In the genomic region with DNA sequence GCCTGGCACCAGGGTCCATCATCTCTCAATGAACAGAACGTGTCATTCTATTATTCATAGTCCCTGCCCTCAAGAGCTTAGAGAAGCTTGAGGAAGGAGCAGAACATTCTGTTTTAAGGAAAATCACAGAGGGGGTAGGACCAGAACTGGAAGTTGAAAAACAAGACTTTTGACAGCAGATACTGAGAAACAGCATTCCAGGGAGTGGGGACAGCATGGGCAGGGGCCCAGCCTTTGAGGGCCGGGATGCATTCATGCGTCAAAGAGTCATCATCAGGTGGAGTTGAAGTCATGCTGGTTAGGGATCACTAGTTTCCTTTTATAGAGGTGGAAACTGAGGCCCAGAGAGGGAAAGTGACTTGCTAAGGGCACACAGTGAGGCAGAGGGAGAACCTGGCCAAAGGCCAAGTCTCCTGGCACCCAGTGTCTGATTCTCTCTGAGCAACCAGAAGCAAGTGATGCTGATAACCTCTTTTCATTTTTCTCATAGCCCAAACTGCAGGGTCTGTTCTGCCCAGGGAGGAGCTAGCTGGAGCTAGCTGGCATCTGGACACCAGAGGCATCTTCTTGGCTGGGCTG, we compare ENCODE assay signal across 9 cellular contexts. TPM values are rescaled to one million over a fixed set of nuclear protein-coding genes. Genes with fewer than 3 reads are reported as not detected.
DNase-seq lines count a peak whose midpoint lies in the region; ATAC-seq, FAIRE-seq and TF ChIP-seq lines count a peak whose summit lies in the region.
"Had no signal": no experiment of that assay in that cellular context is flagged by ENCODE, and none has a peak within 500 bp of the region (broad histone marks: within the 10 kb centered on the region; RNA-seq: fewer than 3 reads in every experiment).

No MANE protein-coding gene starts in this region.

- H3K9me3 ChIP-seq in hepatocyte (ENCODE audit: low read depth) (no peaks in the 10 kb centered on the region), suprapubic skin (no peaks in the 10 kb centered on the region)

- no peak for DNase-seq in activated CD4-positive, alpha-beta T cell treated with anti-CD3 and anti-CD28 coated beads for 36 hours
- DNase-seq in activated CD4-positive, alpha-beta T cell treated with anti-CD3 and anti-CD28 coated beads for 1 hour: no peak
- DNase-seq in RCC 7860 (ENCODE audit: low spot score): peak; percentile 85
- DNase-seq in hepatocyte (ENCODE audit: low spot score): no peak
- no peak for DNase-seq in suprapubic skin (ENCODE audit: low spot score in 2 of 2)
- DNase-seq in left ventricle myocardium superior: no peak
- DNase-seq: activated CD8-positive, alpha-beta memory T cell treated with anti-CD3 and anti-CD28 coated beads for 24 hours had no signal

- POLR2A ChIA-PET in activated CD4-positive, alpha-beta T cell treated with anti-CD3 and anti-CD28 coated beads for 36 hours (lab: Charles Lee): no interaction called here

- no peak for TF ChIP-seq POLR2A in suprapubic skin (IDR thresholded peaks at IDR 0.05)

- peak overlapping the region; percentile 97 for H3K4me2 ChIP-seq in hepatocyte

- H3K4me1 ChIP-seq in hepatocyte (ENCODE audit: insufficient read depth) (peaks cover 54% of the 10 kb centered on the region), suprapubic skin (peaks cover 76% of the 10 kb centered on the region)

- peaks cover 33% of the 10 kb centered on the region for H3K79me2 ChIP-seq in hepatocyte

- H3K36me3 ChIP-seq in hepatocyte (replicated peaks; ENCODE audit: insufficient read depth, low read depth) (no peaks in the 10 kb centered on the region), suprapubic skin (no peaks in the 10 kb centered on the region)

- no peaks in the 10 kb centered on the region for H3K9me3 Mint-ChIP-seq in activated CD4-positive, alpha-beta T cell treated with anti-CD3 and anti-CD28 coated beads for 36 hours (ENCODE audit: low read depth)

- H3K4me3 Mint-ChIP-seq in activated CD4-positive, alpha-beta T cell treated with anti-CD3 and anti-CD28 coated beads for 36 hours: no peak overlapping the region

- CTCF ChIA-PET in activated CD4-positive, alpha-beta T cell treated with anti-CD3 and anti-CD28 coated beads for 36 hours (lab: Charles Lee): interaction anchor here (1.7 kb wide), 1 partner anchor 164 kb away, joined by 4 read pairs; a partner anchor contains a TSS

- intact Hi-C loops in activated CD4-positive, alpha-beta T cell treated with anti-CD3 and anti-CD28 coated beads for 36 hours (cut with DNase I, micrococcal nuclease): no loop called here
- intact Hi-C loops in left ventricle myocardium superior (cut with micrococcal nuclease): no loop called here

- H3K27me3 Mint-ChIP-seq in activated CD4-positive, alpha-beta T cell treated with anti-CD3 and anti-CD28 coated beads for 36 hours: no peaks in the 10 kb centered on the region

- H3K27ac Mint-ChIP-seq in activated CD4-positive, alpha-beta T cell treated with anti-CD3 and anti-CD28 coated beads for 36 hours: peak overlapping the region; percentile 15

- H3K36me3 Mint-ChIP-seq in activated CD4-positive, alpha-beta T cell treated with anti-CD3 and anti-CD28 coated beads for 36 hours (ENCODE audit: low read depth): no peaks in the 10 kb centered on the region

- TF ChIP-seq CTCF in hepatocyte (IDR thresholded peaks at IDR 0.05; ENCODE audit: poor library complexity) (no peak), suprapubic skin (IDR thresholded peaks at IDR 0.05) (no peak)

- TF ChIP-seq EP300 in suprapubic skin (IDR thresholded peaks at IDR 0.05): no peak

- no peak overlapping the region for H2AFZ ChIP-seq in hepatocyte

- peaks cover 2% of the 10 kb centered on the region for H4K20me1 ChIP-seq in hepatocyte (ENCODE audit: insufficient read depth, poor library complexity, severe bottlenecking)

- ATAC-seq in activated CD4-positive, alpha-beta T cell treated with anti-CD3 and anti-CD28 coated beads for 36 hours: no peak
- ATAC-seq in HG02973 (IDR thresholded peaks at IDR 0.05; ENCODE audit: unreplicated experiment): no peak
- ATAC-seq in GM19035 (IDR thresholded peaks at IDR 0.05; ENCODE audit: unreplicated experiment): no peak
- no peak for ATAC-seq in left ventricle myocardium superior

- no peak overlapping the region for H3K4me3 ChIP-seq in hepatocyte
- no peak overlapping the region for H3K4me3 ChIP-seq in suprapubic skin

- H3K4me1 Mint-ChIP-seq in activated CD4-positive, alpha-beta T cell treated with anti-CD3 and anti-CD28 coated beads for 36 hours: peaks cover 32% of the 10 kb centered on the region

- H3K9me2 ChIP-seq in hepatocyte (replicated peaks; ENCODE audit: insufficient read depth): no peaks in the 10 kb centered on the region

- H3K27ac ChIP-seq in hepatocyte: peak overlapping the region; percentile 99
- H3K27ac ChIP-seq in suprapubic skin: peak overlapping the region; percentile 97

- 76% methylated on average over 3 of the region's 3 CpGs for WGBS in hepatocyte (ENCODE audit: low lambda C conversion rate, missing lambda C conversion rate)
- 67% methylated on average over 3 of the region's 3 CpGs for WGBS in suprapubic skin

- FAIRE-seq in RCC 7860 (lab: Jason Lieb, UNC): peak; percentile 80

- H3K27me3 ChIP-seq in hepatocyte (no peaks in the 10 kb centered on the region), suprapubic skin (no peaks in the 10 kb centered on the region)

RNA-seq across cellular contexts. Expression of a gene that starts 41.5 kb away (rescaled TPM):
- total RNA-seq in activated CD4-positive, alpha-beta T cell treated with anti-CD3 and anti-CD28 coated beads for 36 hours: 10 to 100 TPM; 15.9 to 18.1 TPM
- total RNA-seq in hepatocyte (10.7 and 27.6 TPM in 2 replicates), suprapubic skin (10 to 100 TPM; 18.4 to 28.2 (median 24.5) TPM), left ventricle myocardium superior (49.4 TPM)
- 18.0 and 22.6 TPM in 2 replicates for polyA plus RNA-seq in hepatocyte
